17 cellular contexts compared by ENCODE assay signal in the genomic region with DNA sequence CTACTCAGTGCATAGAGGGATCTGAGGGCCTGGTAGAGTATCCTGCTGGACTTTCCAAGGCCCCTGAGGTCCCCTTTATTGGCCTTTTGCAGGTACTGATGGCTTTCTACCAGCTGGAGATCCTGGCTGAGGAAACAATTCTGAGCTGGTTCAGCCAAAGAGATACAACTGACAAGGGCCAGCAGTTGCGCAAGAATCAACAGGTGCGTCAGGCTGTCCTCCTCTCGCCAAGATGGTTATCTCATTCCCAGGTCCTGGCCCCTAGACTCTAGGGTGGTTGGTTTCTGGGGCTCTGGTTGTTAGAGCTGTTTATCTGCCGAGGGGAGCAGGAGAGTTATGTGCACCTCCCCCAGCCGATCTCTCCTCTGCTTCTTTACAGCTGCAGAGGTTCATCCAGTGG. TPM values are rescaled to one million over a fixed set of nuclear protein-coding genes. Genes with fewer than 3 reads are reported as not detected.
DNase-seq lines count a peak whose midpoint lies in the region; ATAC-seq, FAIRE-seq and TF ChIP-seq lines count a peak whose summit lies in the region.
"Had no signal": no experiment of that assay in that cellular context is flagged by ENCODE, and none has a peak within 500 bp of the region (broad histone marks: within the 10 kb centered on the region; RNA-seq: fewer than 3 reads in every experiment).

No MANE protein-coding gene starts in this region.

- H3K4me1 ChIP-seq in A549 (no peaks in the 10 kb centered on the region), HEK293 (ENCODE audit: control insufficient read depth, insufficient read depth, low read length) (no peaks in the 10 kb centered on the region)
- H3K4me1 ChIP-seq: HAP-1, upper lobe of left lung had no signal

- no peak overlapping the region for H3K4me3 Mint-ChIP-seq in brain
- no peak overlapping the region for H3K4me3 Mint-ChIP-seq in nephron
- H3K4me3 Mint-ChIP-seq: WTC11 had no signal

- H3K27me3 Mint-ChIP-seq in brain (no peaks in the 10 kb centered on the region), nephron (ENCODE audit: low read depth) (no peaks in the 10 kb centered on the region)
- H3K27me3 Mint-ChIP-seq: CD4-positive, CD25-positive, alpha-beta regulatory T cell had no signal

- in situ Hi-C loops in GM13977 (cut with MboI; ENCODE audit: low pct_unique_long_range_greater_than_20kb, low sequenced_read_pairs, unreplicated experiment): no loop called here

- H3K4me2 ChIP-seq in A549: no peak overlapping the region

- H3K27ac Mint-ChIP-seq in brain (peak overlapping the region in 4 of 5 experiments; percentile 78 to 98 (median 96)), nephron (peak overlapping the region in 2 of 3 experiments; percentile 49 to 78)
- H3K27ac Mint-ChIP-seq: WTC11 had no signal

- no peak overlapping the region for H3K4me3 ChIP-seq in A549
- H3K4me3 ChIP-seq in HEK293 (ENCODE audit: low read depth, low read length): no peak overlapping the region
- H3K4me3 ChIP-seq: HAP-1, upper lobe of left lung had no signal

- ATAC-seq in A549: no peak

- no peak overlapping the region for H3K27ac ChIP-seq in A549
- no peak overlapping the region for H3K27ac ChIP-seq in HEK293 (ENCODE audit: extremely low read depth, low read depth, low read length)
- H3K27ac ChIP-seq: neutrophil, upper lobe of left lung had no signal

- peaks cover 6 to 69% of the 10 kb centered on the region in 2 experiments; a peak in 2 of 3 replicates for H3K36me3 ChIP-seq in HEK293 (ENCODE audit: control insufficient read depth in 2 of 2, insufficient read depth in 1 of 2, low read length in 2 of 2)

- no peak for TF ChIP-seq EP300 in A549 (IDR thresholded peaks at IDR 0.05)

- no peak for FAIRE-seq in A549 (lab: Jason Lieb, UNC)

- TF ChIP-seq CTCF in A549 (IDR thresholded peaks at IDR 0.05) (no peak), HEK293 (tag by site-specific recombination; IDR thresholded peaks at IDR 0.05) (no peak), brain (conservative IDR thresholded peaks at IDR 0.05) (no peak), nephron (IDR thresholded peaks at IDR 0.05; ENCODE audit: unreplicated experiment in 3 of 3) (no peak), GM13977 (IDR thresholded peaks at IDR 0.05; ENCODE audit: extremely low read depth, insufficient read depth, missing control alignments) (no peak)

- TF ChIP-seq RAD21 in A549 (conservative IDR thresholded peaks at IDR 0.05 in 1 of 2, IDR thresholded peaks at IDR 0.05 in 1 of 2): no peak

- TF ChIP-seq POLR2A in A549 (IDR thresholded peaks at IDR 0.05; ENCODE audit: low read length): no peak

- 90% methylated on average over 2 of the region's 5 CpGs for WGBS in A549 (ENCODE audit: missing lambda C conversion rate)

- POLR2A ChIA-PET in A549 (lab: Yijun Ruan, JAX) (interaction anchor here (2.0 kb wide), 1 partner anchor 9 kb away, joined by 9 read pairs; the partner anchor contains the start of gene EIF2B5), HEK293 (lab: Yijun Ruan, JAX) (interaction anchor here (1.5 to 2.2 kb wide), 2 partner anchors 9 to 10 kb away, joined by 3 to 6 read pairs; partner anchors contain the start of gene EIF2B5)

- CTCF ChIA-PET in A549 (lab: Yijun Ruan, JAX) (interaction anchor here (0.7 to 2.5 kb wide), 17 partner anchors 9 to 249 kb away, joined by 3 to 20 read pairs (median 4); partner anchors contain the start of genes DVL3 and EIF2B5), HEK293 (lab: Yijun Ruan, JAX) (interaction anchor here (0.7 to 1.5 kb wide), 6 partner anchors 11 to 261 kb away, joined by 3 to 6 read pairs (median 4); partner anchors contain the start of gene EEF1AKMT4)

- no peaks in the 10 kb centered on the region for H3K9me3 Mint-ChIP-seq in brain
- H3K9me3 Mint-ChIP-seq in nephron: no peaks in the 10 kb centered on the region
- H3K9me3 Mint-ChIP-seq: CD4-positive, CD25-positive, alpha-beta regulatory T cell; WTC11 had no signal

- DNase-seq in A549 (ENCODE audit: low read depth in 1 of 2, low spot score in 1 of 2) (no peak), GM13977 (ENCODE audit: low spot score) (no peak), SW 1271 (lab: John Stamatoyannopoulos, UW) (no peak), NCI-H1092 (lab: John Stamatoyannopoulos, UW) (no peak)
- DNase-seq in activated CD8-positive, alpha-beta memory T cell treated with anti-CD3 and anti-CD28 coated beads, Interleukin-2, amount 50 U/mL, for 4 hours: no peak
- DNase-seq: effector CD4-positive, alpha-beta T cell; KG1; NCI-H1417 treated with DMSO at 0.1 percent for 48 hours; T-helper 9 cell had no signal

- H3K36me3 Mint-ChIP-seq in brain (peaks cover 35% of the 10 kb centered on the region), nephron (ENCODE audit: low read depth) (peaks cover 45% of the 10 kb centered on the region)

- H3K4me1 Mint-ChIP-seq in brain: peaks cover 20% of the 10 kb centered on the region
- peaks cover 8% of the 10 kb centered on the region for H3K4me1 Mint-ChIP-seq in nephron
- H3K4me1 Mint-ChIP-seq: WTC11 had no signal

- no peaks in the 10 kb centered on the region for H3K9me3 ChIP-seq in A549
- H3K9me3 ChIP-seq in HEK293 (ENCODE audit: control insufficient read depth, insufficient read depth, low read depth, low read length): no peaks in the 10 kb centered on the region
- H3K9me3 ChIP-seq: HAP-1, neutrophil, upper lobe of left lung had no signal

TF ChIP-seq in A549, 52 proteins besides CTCF, POLR2A, EP300 and RAD21:
- TF ChIP-seq HOXA7 (CRISPR knock-in tag; IDR thresholded peaks at IDR 0.05) (no peak), KDM1A (IDR thresholded peaks at IDR 0.05; ENCODE audit: low read depth) (no peak), PHF8 (IDR thresholded peaks at IDR 0.05; ENCODE audit: borderline replicate concordance, low read depth) (no peak), CEBPB (IDR thresholded peaks at IDR 0.05) (peak; percentile 25 to 79; a peak in 3 of 4 replicates)

TF ChIP-seq in HEK293, 187 proteins besides CTCF, POLR2A, EP300 and RAD21:
- TF ChIP-seq SCRT1 (tag by site-specific recombination; IDR thresholded peaks at IDR 0.05; ENCODE audit: borderline replicate concordance) (peak; percentile 75; the same call in 1 of the 2 replicates), SCRT2 (tag by site-specific recombination; IDR thresholded peaks at IDR 0.05) (peak; percentile 92), ZNF311 (tag by site-specific recombination; IDR thresholded peaks at IDR 0.05; ENCODE audit: borderline replicate concordance) (no peak), INSM2 (tag by site-specific recombination; IDR thresholded peaks at IDR 0.05) (no peak)
TF ChIP-seq in HEK293: peak in this region for 2.

RNA-seq across cellular contexts. Expression of gene EIF2B5, which starts 9.3 kb away (rescaled TPM):
- polyA plus RNA-seq in A549 (2011; rRNA removed) (32.7 and 33.9 TPM in 2 replicates), A549 (2017; fragmentation: RNase III; extraction: RNeasy Plus Mini Kit Qiagen cat#74134 plus additional on column Dnase treatment) (29.8 to 32.5 TPM (median 32.1 TPM) in 3 replicates), brain (ENCODE audit: insufficient read depth, low read depth, low replicate concordance) (43.7 TPM)
- polyA plus RNA-seq in A549 (2012; cell fraction: cytosol; rRNA removed): 31.0 and 32.0 TPM in 2 replicates
- polyA plus RNA-seq in A549 (2012; cell fraction: nucleus; rRNA removed): 53.8 and 60.2 TPM in 2 replicates
- polyA minus RNA-seq in A549 (2011; rRNA and poly(A)+ RNA removed): 29.7 and 30.8 TPM in 2 replicates

RNA-seq across cellular contexts. Expression of gene DVL3, which starts 10.7 kb away (rescaled TPM):
- polyA plus RNA-seq in A549 (2011; rRNA removed) (14.1 and 17.7 TPM in 2 replicates), A549 (2017; fragmentation: RNase III; extraction: RNeasy Plus Mini Kit Qiagen cat#74134 plus additional on column Dnase treatment) (23.6 to 24.4 TPM (median 23.9 TPM) in 3 replicates), brain (ENCODE audit: insufficient read depth, low read depth, low replicate concordance) (119 TPM)
- 17.9 and 23.2 TPM in 2 replicates for polyA plus RNA-seq in A549 (2012; cell fraction: cytosol; rRNA removed)
- 75.3 and 93.6 TPM in 2 replicates for polyA plus RNA-seq in A549 (2012; cell fraction: nucleus; rRNA removed)
- 22.2 and 29.2 TPM in 2 replicates for polyA minus RNA-seq in A549 (2011; rRNA and poly(A)+ RNA removed)

RNA-seq across cellular contexts. Expression of gene AP2M1, which starts 30.1 kb away (rescaled TPM):
- polyA plus RNA-seq in A549 (2011; rRNA removed): 274 and 316 TPM in 2 replicates
- 385 and 421 TPM in 2 replicates for polyA plus RNA-seq in A549 (2012; cell fraction: cytosol; rRNA removed)
- 290 and 299 TPM in 2 replicates for polyA plus RNA-seq in A549 (2012; cell fraction: nucleus; rRNA removed)
- 285 to 298 TPM (median 288 TPM) in 3 replicates for polyA plus RNA-seq in A549 (2017; fragmentation: RNase III; extraction: RNeasy Plus Mini Kit Qiagen cat#74134 plus additional on column Dnase treatment)
- polyA minus RNA-seq in A549 (2011; rRNA and poly(A)+ RNA removed): 217 and 258 TPM in 2 replicates
- polyA plus RNA-seq in brain (ENCODE audit: insufficient read depth, low read depth, low replicate concordance): 521 TPM

RNA-seq across cellular contexts. Expression of gene ABCF3, which starts 41.5 kb away (rescaled TPM):
- polyA plus RNA-seq in A549 (2011; rRNA removed): 34.6 and 35.3 TPM in 2 replicates
- polyA plus RNA-seq in A549 (2012; cell fraction: cytosol; rRNA removed): 39.4 and 49.4 TPM in 2 replicates
- polyA plus RNA-seq in A549 (2012; cell fraction: nucleus; rRNA removed): 126 and 128 TPM in 2 replicates
- polyA plus RNA-seq in A549 (2017; fragmentation: RNase III; extraction: RNeasy Plus Mini Kit Qiagen cat#74134 plus additional on column Dnase treatment): 46.6 to 50.2 TPM (median 47.7 TPM) in 3 replicates
- 56.8 and 63.7 TPM in 2 replicates for polyA minus RNA-seq in A549 (2011; rRNA and poly(A)+ RNA removed)
- 44.2 TPM for polyA plus RNA-seq in brain (ENCODE audit: insufficient read depth, low read depth, low replicate concordance)

RNA-seq across cellular contexts. Expression of gene HTR3E, which starts 47.6 kb away (rescaled TPM):
- polyA plus RNA-seq in A549 (2011; rRNA removed): not detected in 2 replicates
- not detected in 2 replicates for polyA plus RNA-seq in A549 (2012; cell fraction: cytosol; rRNA removed)
- not detected in 2 replicates for polyA plus RNA-seq in A549 (2012; cell fraction: nucleus; rRNA removed)
- polyA plus RNA-seq in A549 (2017; fragmentation: RNase III; extraction: RNeasy Plus Mini Kit Qiagen cat#74134 plus additional on column Dnase treatment): not detected in 3 replicates
- polyA minus RNA-seq in A549 (2011; rRNA and poly(A)+ RNA removed): not detected in 2 replicates
- polyA plus RNA-seq in brain (ENCODE audit: insufficient read depth, low read depth, low replicate concordance): not detected
- polyA plus RNA-seq: CD4-positive, CD25-positive, alpha-beta regulatory T cell had no signal
